ENCODE assay signal across 8 cellular contexts in genomic region chr9:22079873-22080341, GRCh38.
DNase-seq lines count a peak whose midpoint lies in the region; ATAC-seq, FAIRE-seq and TF ChIP-seq lines count a peak whose summit lies in the region.

No MANE protein-coding gene starts in this region.

- no peaks in the 10 kb centered on the region for H3K9me3 ChIP-seq in subcutaneous abdominal adipose tissue (ENCODE audit: control insufficient read depth in 5 of 5, low read length in 5 of 5)
- no peaks in the 10 kb centered on the region for H3K9me3 ChIP-seq in small intestine (ENCODE audit: control insufficient read depth, low read depth)
- no peaks in the 10 kb centered on the region for H3K9me3 ChIP-seq in HAP-1
- H3K9me3 ChIP-seq in kidney (ENCODE audit: control insufficient read depth in 1 of 2, low read length in 2 of 2) = no peaks in the 10 kb centered on the region

- H3K36me3 ChIP-seq in subcutaneous abdominal adipose tissue (ENCODE audit: control insufficient read depth in 5 of 5, insufficient read depth in 5 of 5, low read length in 5 of 5) (no peaks in the 10 kb centered on the region), small intestine (ENCODE audit: control insufficient read depth in 2 of 2, insufficient read depth in 2 of 2, low read length in 2 of 2) (no peaks in the 10 kb centered on the region), HAP-1 (replicated peaks) (no peaks in the 10 kb centered on the region), kidney (ENCODE audit: control insufficient read depth in 1 of 2, insufficient read depth in 2 of 2, low read length in 2 of 2) (no peaks in the 10 kb centered on the region)

- peak overlapping the region in 2 of 5 donors; percentile 9 to 29 for H3K9ac ChIP-seq in subcutaneous abdominal adipose tissue (ENCODE audit: low read length in 5 of 5)
- H3K9ac ChIP-seq in kidney (ENCODE audit: low read length in 2 of 2) = no peak overlapping the region

- H3K4me3 ChIP-seq in subcutaneous abdominal adipose tissue (ENCODE audit: low read depth in 1 of 5, low read length in 5 of 5) (no peak overlapping the region), small intestine (ENCODE audit: low read depth in 1 of 2, low read length in 2 of 2) (no peak overlapping the region), HAP-1 (no peak overlapping the region), kidney (ENCODE audit: low read length in 2 of 2) (no peak overlapping the region)

- intact Hi-C loops in kidney (cut with DNase I) = no loop called here

- in situ Hi-C loops in HAP-1 (cut with MboI; ENCODE audit: low sequenced_read_pairs) = no loop called here

- ATAC-seq in GM18873 (IDR thresholded peaks at IDR 0.05; ENCODE audit: low FRiP score, unreplicated experiment) (peak; percentile 89), HG03060 (IDR thresholded peaks at IDR 0.05; ENCODE audit: low read depth, unreplicated experiment) (peak; percentile 72)

- WGBS in small intestine, 3 donors = 63 to 74% (median 66%) methylated on average over 4 of the region's 4 CpGs

- FAIRE-seq in small intestine (lab: Jason Lieb, UNC) = no peak
- FAIRE-seq in kidney (lab: Jason Lieb, UNC) = no peak

- H3K4me1 ChIP-seq in subcutaneous abdominal adipose tissue (ENCODE audit: control insufficient read depth in 5 of 5, insufficient read depth in 5 of 5, low read length in 5 of 5) (peaks cover 7 to 31% (median 21%) of the 10 kb centered on the region in 5 donors), small intestine (ENCODE audit: control insufficient read depth in 2 of 2, insufficient read depth in 1 of 2, low read depth in 1 of 2, low read length in 1 of 2) (no peaks in the 10 kb centered on the region), HAP-1 (peaks cover 10% of the 10 kb centered on the region), kidney (ENCODE audit: control insufficient read depth in 1 of 2, insufficient read depth in 1 of 2, low read depth in 1 of 2, low read length in 2 of 2) (no peaks in the 10 kb centered on the region)

- DNase-seq in activated T-cell treated with anti-CD3 and anti-CD28 coated beads, Interleukin-2, amount 50 U/mL, for 48 hours = peak; percentile 57 to 63
- peak; percentile 90 for DNase-seq in kidney tubule cell (ENCODE audit: low spot score)
- no peak for DNase-seq in small intestine
- no peak for DNase-seq in HAP-1 (ENCODE audit: low spot score in 2 of 2)
- no peak for DNase-seq in kidney

- H3K27me3 ChIP-seq in subcutaneous abdominal adipose tissue (ENCODE audit: control insufficient read depth in 5 of 5, insufficient read depth in 4 of 5, low read length in 5 of 5) = no peaks in the 10 kb centered on the region
- no peaks in the 10 kb centered on the region for H3K27me3 ChIP-seq in small intestine (ENCODE audit: control insufficient read depth in 2 of 2, insufficient read depth in 2 of 2, low read length in 2 of 2)
- H3K27me3 ChIP-seq in HAP-1 (ENCODE audit: low read depth) = no peaks in the 10 kb centered on the region

- no peak for TF ChIP-seq CTCF in kidney (IDR thresholded peaks at IDR 0.05; ENCODE audit: borderline replicate concordance, extremely low read depth, insufficient read depth)

- H3K27ac ChIP-seq in subcutaneous abdominal adipose tissue (ENCODE audit: low read depth, low read length) = peak overlapping the region; percentile 91
- no peak overlapping the region for H3K27ac ChIP-seq in small intestine (ENCODE audit: low read depth in 1 of 2, low read length in 1 of 2)
- no peak overlapping the region for H3K27ac ChIP-seq in kidney (ENCODE audit: low read depth in 2 of 2, low read length in 2 of 2)

Comparison
In these comparisons a context has a peak if more than half of its experiments do, and no peak if none do; other contexts are left out.
1. DNase-seq: peak in activated T-cell treated with anti-CD3 and anti-CD28 coated beads, Interleukin-2, amount 50 U/mL, for 48 hours (2 of 2) and kidney tubule cell (single experiment); none in small intestine (single experiment), HAP-1 (0 of 2) and kidney (single experiment).